Comparison of ENCODE assay signal across 1 cellular context in genomic region chr17:1142503-1143095, GRCh38.
A peak's percentile ranks its signal among the peaks of the same experiment; 100 is the strongest.
TF ChIP-seq lines count a peak whose summit lies in the region.

No MANE protein-coding gene starts in this region.

TF ChIP-seq in HEK293, 187 proteins besides CTCF, POLR2A, EP300 and RAD21 (continued from another document):
- TF ChIP-seq, protein P1, sequence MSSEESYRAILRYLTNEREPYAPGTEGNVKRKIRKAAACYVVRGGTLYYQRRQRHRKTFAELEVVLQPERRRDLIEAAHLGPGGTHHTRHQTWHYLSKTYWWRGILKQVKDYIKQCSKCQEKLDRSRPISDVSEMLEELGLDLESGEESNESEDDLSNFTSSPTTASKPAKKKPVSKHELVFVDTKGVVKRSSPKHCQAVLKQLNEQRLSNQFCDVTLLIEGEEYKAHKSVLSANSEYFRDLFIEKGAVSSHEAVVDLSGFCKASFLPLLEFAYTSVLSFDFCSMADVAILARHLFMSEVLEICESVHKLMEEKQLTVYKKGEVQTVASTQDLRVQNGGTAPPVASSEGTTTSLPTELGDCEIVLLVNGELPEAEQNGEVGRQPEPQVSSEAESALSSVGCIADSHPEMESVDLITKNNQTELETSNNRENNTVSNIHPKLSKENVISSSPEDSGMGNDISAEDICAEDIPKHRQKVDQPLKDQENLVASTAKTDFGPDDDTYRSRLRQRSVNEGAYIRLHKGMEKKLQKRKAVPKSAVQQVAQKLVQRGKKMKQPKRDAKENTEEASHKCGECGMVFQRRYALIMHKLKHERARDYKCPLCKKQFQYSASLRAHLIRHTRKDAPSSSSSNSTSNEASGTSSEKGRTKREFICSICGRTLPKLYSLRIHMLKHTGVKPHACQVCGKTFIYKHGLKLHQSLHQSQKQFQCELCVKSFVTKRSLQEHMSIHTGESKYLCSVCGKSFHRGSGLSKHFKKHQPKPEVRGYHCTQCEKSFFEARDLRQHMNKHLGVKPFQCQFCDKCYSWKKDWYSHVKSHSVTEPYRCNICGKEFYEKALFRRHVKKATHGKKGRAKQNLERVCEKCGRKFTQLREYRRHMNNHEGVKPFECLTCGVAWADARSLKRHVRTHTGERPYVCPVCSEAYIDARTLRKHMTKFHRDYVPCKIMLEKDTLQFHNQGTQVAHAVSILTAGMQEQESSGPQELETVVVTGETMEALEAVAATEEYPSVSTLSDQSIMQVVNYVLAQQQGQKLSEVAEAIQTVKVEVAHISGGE (tag by site-specific recombination; conservative IDR thresholded peaks at IDR 0.05; ENCODE audit: low read depth), result 0 out of 2 replicates have a peak, but pooled peaks have one; percentile 16
